Comparison of ENCODE assay signal across 10 cellular contexts in genomic region chr15:57462391-57462790, GRCh38.
A peak's percentile ranks its signal among the peaks of the same experiment; 100 is the strongest.
DNase-seq lines count a peak whose midpoint lies in the region; ATAC-seq and TF ChIP-seq lines count a peak whose summit lies in the region.
"Had no signal": no experiment of that assay in that cellular context is flagged by ENCODE, and none has a peak within 500 bp of the region (broad histone marks: within the 10 kb centered on the region; RNA-seq: fewer than 3 reads in every experiment).

No MANE protein-coding gene starts in this region.

- H3K27me3 ChIP-seq in DOHH2 (ENCODE audit: control insufficient read depth, low read length) (peaks cover 11% of the 10 kb centered on the region; the same call in 1 of the 2 replicates), prostate gland (replicated peaks; ENCODE audit: insufficient read depth) (no peaks in the 10 kb centered on the region)

- H3K9me3 Mint-ChIP-seq in nephron, result no peaks in the 10 kb centered on the region

- H3K9me2 ChIP-seq in DOHH2 (replicated peaks; ENCODE audit: control insufficient read depth, low read length), result no peaks in the 10 kb centered on the region

- H3K27ac ChIP-seq in DOHH2 (ENCODE audit: low read depth, low read length), result no peak overlapping the region
- H3K27ac ChIP-seq in prostate gland, result peak overlapping the region in 1 of 2 donors; percentile 41

- peak overlapping the region in 2 of 3 experiments; percentile 5 to 17 for H3K27ac Mint-ChIP-seq in nephron

- peaks cover 5% of the 10 kb centered on the region for H3K4me1 Mint-ChIP-seq in nephron

- H3F3A ChIP-seq in DOHH2 (ENCODE audit: control insufficient read depth, insufficient read depth), result no peaks in the 10 kb centered on the region

- no peaks in the 10 kb centered on the region for H3K79me2 ChIP-seq in DOHH2 (ENCODE audit: control insufficient read depth, low read length)

- 56% methylated on average over 2 of the region's 2 CpGs for WGBS in prostate gland

- intact Hi-C loops in prostate gland (cut with DNase I), result loop anchor here (5.0 kb wide), 1 partner anchor 65 kb away; no protein-coding TSS in a partner anchor

- ATAC-seq in HG02852 (IDR thresholded peaks at IDR 0.05; ENCODE audit: unreplicated experiment) (no peak), HG02798 (IDR thresholded peaks at IDR 0.05; ENCODE audit: poor library complexity, unreplicated experiment) (no peak)

- H3K4me2 ChIP-seq in DOHH2 (ENCODE audit: low read length), result no peak overlapping the region

- H3K36me3 Mint-ChIP-seq in nephron (ENCODE audit: low read depth), result peaks cover 22% of the 10 kb centered on the region

- no peaks in the 10 kb centered on the region for H3K4me1 ChIP-seq in DOHH2 (ENCODE audit: control insufficient read depth, low read length)
- H3K4me1 ChIP-seq in prostate gland (replicated peaks), result no peaks in the 10 kb centered on the region

- no peak overlapping the region for H3K4me3 Mint-ChIP-seq in nephron

- H3K4me3 ChIP-seq in DOHH2 (ENCODE audit: low read length), result no peak overlapping the region
- H3K4me3 ChIP-seq in prostate gland, result no peak overlapping the region

- no peaks in the 10 kb centered on the region for H4K20me1 ChIP-seq in DOHH2 (ENCODE audit: control insufficient read depth, insufficient read depth, low read depth, low read length)

- H3K9me3 ChIP-seq in DOHH2 (ENCODE audit: control insufficient read depth, insufficient read depth, low read length) (no peaks in the 10 kb centered on the region), prostate gland (no peaks in the 10 kb centered on the region)

- H3K36me3 ChIP-seq in DOHH2 (ENCODE audit: control insufficient read depth, low read length), result no peaks in the 10 kb centered on the region
- no peaks in the 10 kb centered on the region for H3K36me3 ChIP-seq in prostate gland

- TF ChIP-seq CTCF in DOHH2 (IDR thresholded peaks at IDR 0.05; ENCODE audit: low read depth, low read length, poor library complexity, severe bottlenecking), result peak; percentile 26
- peak in 2 of 3 experiments; percentile 28 to 30 for TF ChIP-seq CTCF in nephron (IDR thresholded peaks at IDR 0.05; ENCODE audit: unreplicated experiment in 3 of 3)
- peak in 1 of 4 experiments; percentile 7 for TF ChIP-seq CTCF in prostate gland (IDR thresholded peaks at IDR 0.05)

- peak; percentile 18 for DNase-seq in NAMALWA (ENCODE audit: low spot score)
- peak; percentile 27 for DNase-seq in dedifferentiated amniotic fluid mesenchymal stem cell (ENCODE audit: extremely low spot score)
- no peak for DNase-seq in prostate gland (ENCODE audit: low spot score)
- DNase-seq in NCI-H69 (lab: John Stamatoyannopoulos, UW), result no peak
- DNase-seq: DMS79; stimulated activated CD4-positive, alpha-beta T cell treated with anti-CD3 and anti-CD28 coated beads, Interleukin-12 subunit alpha, Interleukin-12 subunit beta, amount 100 ng/mL, for 4 hours had no signal

- TF ChIP-seq POLR2A in prostate gland (IDR thresholded peaks at IDR 0.05), result no peak

- H3K27me3 Mint-ChIP-seq in nephron (ENCODE audit: low read depth), result no peaks in the 10 kb centered on the region

Comparison
In these comparisons a context has a peak if more than half of its experiments do, and no peak if none do; other contexts are left out.
1. DNase-seq: peak in NAMALWA (single experiment) and dedifferentiated amniotic fluid mesenchymal stem cell (single experiment); none in prostate gland (single experiment) and NCI-H69 (single experiment).